Comparison of ENCODE assay signal across 11 cellular contexts in the genomic region with DNA sequence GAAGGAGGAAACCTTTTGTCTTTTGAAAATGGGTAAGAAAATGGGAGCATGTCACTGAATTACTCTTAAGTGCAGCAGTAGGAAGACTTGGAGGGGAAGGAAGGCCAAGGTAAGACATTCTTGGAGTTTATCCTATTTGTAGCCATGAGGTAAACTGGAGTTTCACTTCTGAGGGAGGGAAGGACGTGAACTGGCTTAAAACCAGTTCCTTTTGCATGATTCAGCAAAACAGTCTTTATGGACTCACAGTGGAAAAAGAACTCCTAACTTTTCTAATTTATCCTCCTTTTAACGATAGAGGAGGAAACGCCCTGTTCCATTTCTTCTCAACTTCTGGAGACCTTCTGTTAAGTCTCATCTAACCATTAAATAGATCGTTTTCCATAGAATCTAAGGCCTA. TPM values are rescaled to one million over a fixed set of nuclear protein-coding genes. Genes with fewer than 3 reads are reported as not detected.
DNase-seq lines count a peak whose midpoint lies in the region; ATAC-seq and TF ChIP-seq lines count a peak whose summit lies in the region.
"Had no signal": no experiment of that assay in that cellular context is flagged by ENCODE, and none has a peak within 500 bp of the region (broad histone marks: within the 10 kb centered on the region; RNA-seq: fewer than 3 reads in every experiment).

No MANE protein-coding gene starts in this region.

- H3K79me2 ChIP-seq in parathyroid adenoma, result peaks cover 7% of the 10 kb centered on the region

- TF ChIP-seq POLR2A in esophagus muscularis mucosa (IDR thresholded peaks at IDR 0.05; ENCODE audit: low read depth), result no peak

- peak overlapping the region; percentile 13 for H3K4me2 ChIP-seq in parathyroid adenoma (ENCODE audit: low read length)

- no peaks in the 10 kb centered on the region for H3K27me3 ChIP-seq in esophagus muscularis mucosa
- no peaks in the 10 kb centered on the region for H3K27me3 ChIP-seq in parathyroid adenoma (ENCODE audit: control insufficient read depth, insufficient read depth, low read length)

- H3K4me3 ChIP-seq in esophagus muscularis mucosa, result peak overlapping the region; percentile 85 to 95 (median 93)
- H3K4me3 ChIP-seq in parathyroid adenoma (ENCODE audit: low read depth, low read length), result no peak overlapping the region

- intact Hi-C loops in esophagus muscularis mucosa (cut with DNase I), result loop anchor here (10.0 kb wide), 1 partner anchor 235 kb away; the partner anchor contains the start of gene KLHL20

- H3K36me3 ChIP-seq in esophagus muscularis mucosa, result peaks cover 29 to 42% (median 35%) of the 10 kb centered on the region in 4 donors
- no peaks in the 10 kb centered on the region for H3K36me3 ChIP-seq in parathyroid adenoma (ENCODE audit: control insufficient read depth, insufficient read depth, low read length)

- no peak for TF ChIP-seq CTCF in esophagus muscularis mucosa (IDR thresholded peaks at IDR 0.05)
- no peak for TF ChIP-seq CTCF in parathyroid adenoma (IDR thresholded peaks at IDR 0.05)

- peaks cover 47 to 52% (median 52%) of the 10 kb centered on the region in 4 donors for H3K4me1 ChIP-seq in esophagus muscularis mucosa
- no peaks in the 10 kb centered on the region for H3K4me1 ChIP-seq in parathyroid adenoma

- no peak for TF ChIP-seq EP300 in esophagus muscularis mucosa (IDR thresholded peaks at IDR 0.05)

- no peak overlapping the region for H3K9ac ChIP-seq in parathyroid adenoma

- no peak for ATAC-seq in GM18867 (IDR thresholded peaks at IDR 0.05; ENCODE audit: unreplicated experiment)
- ATAC-seq: activated CD4-positive, alpha-beta T cell treated with anti-CD3 and anti-CD28 coated beads for 36 hours; effector memory CD8-positive, alpha-beta T cell had no signal

- no peak overlapping the region for H2AFZ ChIP-seq in parathyroid adenoma

- no peaks in the 10 kb centered on the region for H3K9me3 ChIP-seq in esophagus muscularis mucosa
- no peaks in the 10 kb centered on the region for H3K9me3 ChIP-seq in parathyroid adenoma (ENCODE audit: control insufficient read depth, low read length)

- WGBS in esophagus muscularis mucosa, result 76% methylated on average over 4 of the region's 4 CpGs

- DNase-seq in EH (ENCODE audit: low read depth) (peak; percentile 28), RKO (ENCODE audit: low spot score) (peak; percentile 34), esophagus muscularis mucosa (ENCODE audit: extremely low spot score) (no peak), hepatic stellate cell (ENCODE audit: low spot score) (no peak), activated gamma-delta T cell (lab: John Stamatoyannopoulos, UW) (no peak)
- no peak for DNase-seq in stimulated activated CD4-positive, alpha-beta T cell treated with anti-CD3 and anti-CD28 coated beads, Interleukin-2, amount 100 ng/mL, for 48 hours
- DNase-seq: activated CD4-positive, alpha-beta T cell treated with anti-CD3 and anti-CD28 coated beads for 36 hours; effector memory CD8-positive, alpha-beta T cell; NCI-H82 had no signal

- H3K27ac ChIP-seq in esophagus muscularis mucosa (replicated peaks in 1 of 4) (peak overlapping the region; percentile 5 to 100 (median 52)), parathyroid adenoma (no peak overlapping the region)

RNA-seq across cellular contexts. Expression of gene PRDX6, which starts 2.5 kb away (rescaled TPM):
- 100 to 1,000 TPM; 319 to 529 (median 375) TPM for total RNA-seq in esophagus muscularis mucosa

Comparison
In these comparisons a context has a peak if more than half of its experiments do, and no peak if none do; other contexts are left out.
1. DNase-seq: peak in EH (single experiment) and RKO (single experiment); none in esophagus muscularis mucosa (single experiment), stimulated activated CD4-positive, alpha-beta T cell treated with anti-CD3 and anti-CD28 coated beads, Interleukin-2, amount 100 ng/mL, for 48 hours (0 of 2), hepatic stellate cell (single experiment) and activated gamma-delta T cell (single experiment).